Comparison of ENCODE assay signal across 15 cellular contexts in genomic region chr2:228699400-228699799, GRCh38.
A peak's percentile ranks its signal among the peaks of the same experiment; 100 is the strongest.
DNase-seq lines count a peak whose midpoint lies in the region; ATAC-seq and TF ChIP-seq lines count a peak whose summit lies in the region.
"Had no signal": no experiment of that assay in that cellular context is flagged by ENCODE, and none has a peak within 500 bp of the region (broad histone marks: within the 10 kb centered on the region; RNA-seq: fewer than 3 reads in every experiment).

No MANE protein-coding gene starts in this region.

- H2AFZ ChIP-seq in hepatocyte = no peak overlapping the region

- BruUV-seq in A673 (replicated peaks; lab: Mats Ljungman, UMichigan) = no TSS peak

- CTCF ChIA-PET in A673 (lab: Charles Lee) = interaction anchor here (0.6 to 1.4 kb wide), 3 partner anchors 574 to 887 kb away, joined by 3 read pairs; no protein-coding TSS in a partner anchor
- CTCF ChIA-PET in CD8-positive, alpha-beta memory T cell (lab: Charles Lee) = no interaction called here

- no peaks in the 10 kb centered on the region for H3K36me3 Mint-ChIP-seq in brain
- no peaks in the 10 kb centered on the region for H3K36me3 Mint-ChIP-seq in CD8-positive, alpha-beta memory T cell
- H3K36me3 Mint-ChIP-seq: activated naive CD4-positive, alpha-beta T cell treated with anti-CD3 and anti-CD28 coated beads, Interleukin-2, amount 10 ng/mL, durations not matched to agents 7 days and 5 days had no signal

- POLR2A ChIA-PET in A673 (lab: Charles Lee; ENCODE audit: low non-redundant PET) = interaction anchor here (0.5 kb wide), 1 partner anchor 670 kb away, joined by 3 read pairs; no protein-coding TSS in a partner anchor
- POLR2A ChIA-PET in CD8-positive, alpha-beta memory T cell (lab: Charles Lee) = no interaction called here

- peak; percentile 37 for DNase-seq in A673 (ENCODE audit: low spot score)
- peak in 2 of 3 experiments; percentile 6 to 46 for DNase-seq in NCI-H1417 (lab: John Stamatoyannopoulos, UW)
- DNase-seq in hepatocyte (ENCODE audit: low spot score) = no peak
- DNase-seq in CD8-positive, alpha-beta memory T cell = no peak
- no peak for DNase-seq in cerebellar nuclear complex (lab: John Stamatoyannopoulos, UW)
- DNase-seq: activated naive CD4-positive, alpha-beta T cell treated with anti-CD3 and anti-CD28 coated beads, Interleukin-2, amount 10 ng/mL, durations not matched to agents 7 days and 5 days; AML-193; DND-41; gastrocnemius medialis; MM.1S; NCI-H446 treated with DMSO at 0.1 percent for 48 hours had no signal

- ATAC-seq in GM18907 (IDR thresholded peaks at IDR 0.05; ENCODE audit: unreplicated experiment) = no peak
- no peak for ATAC-seq in HG02798 (IDR thresholded peaks at IDR 0.05; ENCODE audit: poor library complexity, unreplicated experiment)
- ATAC-seq: gastrocnemius medialis had no signal

- no peak overlapping the region for H3K4me3 Mint-ChIP-seq in brain
- no peak overlapping the region for H3K4me3 Mint-ChIP-seq in CD8-positive, alpha-beta memory T cell
- H3K4me3 Mint-ChIP-seq: activated naive CD4-positive, alpha-beta T cell treated with anti-CD3 and anti-CD28 coated beads, Interleukin-2, amount 10 ng/mL, durations not matched to agents 7 days and 5 days had no signal

- no peak overlapping the region for H3K4me2 ChIP-seq in hepatocyte

- H3K27me3 ChIP-seq in A673 (replicated peaks; ENCODE audit: insufficient read depth, low read depth, low read length, poor library complexity) = no peaks in the 10 kb centered on the region
- no peaks in the 10 kb centered on the region for H3K27me3 ChIP-seq in hepatocyte
- H3K27me3 ChIP-seq in CD8-positive, alpha-beta memory T cell (ENCODE audit: insufficient read depth, low read length, poor library complexity, severe bottlenecking) = no peaks in the 10 kb centered on the region
- H3K27me3 ChIP-seq: gastrocnemius medialis, neutrophil had no signal

- peaks cover 36% of the 10 kb centered on the region for H3K4me1 Mint-ChIP-seq in brain
- H3K4me1 Mint-ChIP-seq in CD8-positive, alpha-beta memory T cell = no peaks in the 10 kb centered on the region
- H3K4me1 Mint-ChIP-seq: activated naive CD4-positive, alpha-beta T cell treated with anti-CD3 and anti-CD28 coated beads, Interleukin-2, amount 10 ng/mL, durations not matched to agents 7 days and 5 days had no signal

- WGBS in hepatocyte (ENCODE audit: low lambda C conversion rate, missing lambda C conversion rate) = 74% methylated on average over 5 of the region's 5 CpGs

- H3K9me2 ChIP-seq in hepatocyte (replicated peaks; ENCODE audit: insufficient read depth) = no peaks in the 10 kb centered on the region

- no peaks in the 10 kb centered on the region for H3K36me3 ChIP-seq in A673 (ENCODE audit: insufficient read depth, low read length, poor library complexity, severe bottlenecking)
- H3K36me3 ChIP-seq in hepatocyte (replicated peaks; ENCODE audit: insufficient read depth, low read depth) = no peaks in the 10 kb centered on the region
- H3K36me3 ChIP-seq in CD8-positive, alpha-beta memory T cell (ENCODE audit: insufficient read depth, low read length) = no peaks in the 10 kb centered on the region
- H3K36me3 ChIP-seq: gastrocnemius medialis, neutrophil had no signal

- peaks cover 0 to 38% (median 10%) of the 10 kb centered on the region in 5 experiments for H3K9me3 Mint-ChIP-seq in brain
- peaks cover 4 to 10% (median 7%) of the 10 kb centered on the region in 5 donors for H3K9me3 Mint-ChIP-seq in CD8-positive, alpha-beta memory T cell

- H3K4me1 ChIP-seq in A673 (ENCODE audit: insufficient read depth, low read length, poor library complexity, severe bottlenecking) (peaks cover 3% of the 10 kb centered on the region), hepatocyte (ENCODE audit: insufficient read depth) (no peaks in the 10 kb centered on the region)
- no peaks in the 10 kb centered on the region for H3K4me1 ChIP-seq in CD8-positive, alpha-beta memory T cell (ENCODE audit: insufficient read depth, low read length)
- H3K4me1 ChIP-seq: gastrocnemius medialis had no signal

- no peaks in the 10 kb centered on the region for H4K20me1 ChIP-seq in hepatocyte (ENCODE audit: insufficient read depth, poor library complexity, severe bottlenecking)

- no peaks in the 10 kb centered on the region for H3K9me3 ChIP-seq in A673 (ENCODE audit: low read depth, low read length, poor library complexity, severe bottlenecking)
- H3K9me3 ChIP-seq in hepatocyte (ENCODE audit: low read depth) = no peaks in the 10 kb centered on the region
- no peaks in the 10 kb centered on the region for H3K9me3 ChIP-seq in CD8-positive, alpha-beta memory T cell (ENCODE audit: low read length)
- H3K9me3 ChIP-seq: gastrocnemius medialis, neutrophil had no signal

- H3K4me3 ChIP-seq in A673 (ENCODE audit: low read depth, low read length, poor library complexity, severe bottlenecking) = no peak overlapping the region
- H3K4me3 ChIP-seq in hepatocyte = no peak overlapping the region
- H3K4me3 ChIP-seq in CD8-positive, alpha-beta memory T cell (ENCODE audit: low read length) = no peak overlapping the region
- H3K4me3 ChIP-seq: gastrocnemius medialis had no signal

- H3K27ac ChIP-seq in A673 (ENCODE audit: low read depth, low read length, poor library complexity, severe bottlenecking) (no peak overlapping the region), hepatocyte (no peak overlapping the region)
- H3K27ac ChIP-seq in CD8-positive, alpha-beta memory T cell (ENCODE audit: low read depth, low read length) = no peak overlapping the region
- H3K27ac ChIP-seq: gastrocnemius medialis, neutrophil had no signal

- H3K79me2 ChIP-seq in hepatocyte = no peaks in the 10 kb centered on the region

- peak overlapping the region in 2 of 5 experiments; percentile 73 to 84 for H3K27ac Mint-ChIP-seq in brain
- H3K27ac Mint-ChIP-seq in CD8-positive, alpha-beta memory T cell = no peak overlapping the region
- H3K27ac Mint-ChIP-seq: activated naive CD4-positive, alpha-beta T cell treated with anti-CD3 and anti-CD28 coated beads, Interleukin-2, amount 10 ng/mL, durations not matched to agents 7 days and 5 days had no signal

- TF ChIP-seq CTCF in A673 (conservative IDR thresholded peaks at IDR 0.05; ENCODE audit: low read depth, low read length) (peak; percentile 47), brain (conservative IDR thresholded peaks at IDR 0.05) (peak; percentile 28 to 59), hepatocyte (IDR thresholded peaks at IDR 0.05; ENCODE audit: poor library complexity) (peak; percentile 32)

- H3K27me3 Mint-ChIP-seq in brain = peaks cover under 1% of the 10 kb centered on the region
- no peaks in the 10 kb centered on the region for H3K27me3 Mint-ChIP-seq in CD8-positive, alpha-beta memory T cell
- H3K27me3 Mint-ChIP-seq: activated naive CD4-positive, alpha-beta T cell treated with anti-CD3 and anti-CD28 coated beads, Interleukin-2, amount 10 ng/mL, durations not matched to agents 7 days and 5 days had no signal

- intact Hi-C loops in A673 (cut with micrococcal nuclease; ENCODE audit: unreplicated experiment) = loop anchor here (2.0 to 5.0 kb wide), 2 partner anchors 573 to 1018 kb away; no protein-coding TSS in a partner anchor

Comparison
In these comparisons a context has a peak if more than half of its experiments do, and no peak if none do; other contexts are left out.
1. DNase-seq: peak in A673 (single experiment) and NCI-H1417 (2 of 3); none in hepatocyte (single experiment), CD8-positive, alpha-beta memory T cell (0 of 5) and cerebellar nuclear complex (0 of 2).
2. Peak in every context shown above with its lines, with median percentiles within 50 percentile points of each other: CTCF ChIP-seq.